In the genomic region with DNA sequence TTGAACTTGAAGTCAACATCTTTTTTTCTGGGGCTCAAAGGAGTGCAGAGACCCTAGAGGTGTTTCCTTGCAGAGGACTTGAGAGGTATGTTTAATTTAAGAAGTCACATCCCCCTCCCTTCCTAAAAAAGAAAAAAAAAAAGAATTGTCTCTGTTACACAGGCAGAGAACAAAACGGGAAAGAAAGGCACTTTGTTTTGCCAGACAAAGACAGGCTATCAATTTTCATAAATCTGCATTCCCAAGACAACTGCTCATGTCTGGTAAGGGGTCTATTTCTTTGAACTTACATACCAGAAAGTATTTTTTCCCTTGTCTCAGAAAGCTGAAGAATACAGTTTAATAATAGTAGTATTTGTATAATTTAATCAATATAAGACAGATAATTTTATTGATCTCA, we compare ENCODE assay signal across 17 cellular contexts.
"Had no signal": no experiment of that assay in that cellular context is flagged by ENCODE, and none has a peak within 500 bp of the region (broad histone marks: within the 10 kb centered on the region; RNA-seq: fewer than 3 reads in every experiment).

No MANE protein-coding gene starts in this region.

- H3K4me2 ChIP-seq: hepatocyte had no signal

- H3K9me3 ChIP-seq: left lung, sigmoid colon, stomach, testis, upper lobe of left lung had no signal

- H3K36me3 ChIP-seq: left lung, sigmoid colon, stomach, upper lobe of left lung had no signal

- H3K9me3 Mint-ChIP-seq: activated B cell treated with CpG ODN at 0.5 μM for 24 hours had no signal

- H3K4me3 Mint-ChIP-seq: activated B cell treated with CpG ODN at 0.5 μM for 24 hours; activated CD8-positive, alpha-beta T cell treated with anti-CD3 and anti-CD28 coated beads for 36 hours; T-helper 17 cell had no signal

- H3K4me3 ChIP-seq: hepatocyte, left lung, sigmoid colon, stomach, testis, upper lobe of left lung had no signal

- DNase-seq: activated B cell treated with CpG ODN at 0.5 μM for 24 hours; activated CD4-positive, alpha-beta T cell treated with anti-CD3 and anti-CD28 coated beads for 48 hours; activated CD8-positive, alpha-beta T cell treated with anti-CD3 and anti-CD28 coated beads for 36 hours; activated effector memory CD4-positive, alpha-beta T cell treated with anti-CD3 and anti-CD28 coated beads, Interleukin-2, amount 50 U/mL, for 16 hours; activated T-cell treated with anti-CD3 and anti-CD28 coated beads, Interleukin-2, amount 50 U/mL, for 48 hours; erythroblast; kidney; left lung; sigmoid colon; stimulated activated CD4-positive, alpha-beta T cell treated with anti-CD3 and anti-CD28 coated beads, Interleukin-12 subunit alpha, Interleukin-12 subunit beta, amount 100 ng/mL, for 4 hours; stimulated activated CD4-positive, alpha-beta T cell treated with anti-CD3 and anti-CD28 coated beads, Interleukin-2, amount 100 ng/mL, for 24 hours; stomach; T-helper 17 cell; testis; upper lobe of left lung had no signal

- H3K79me2 ChIP-seq: hepatocyte had no signal

- H3K36me3 Mint-ChIP-seq: activated naive CD4-positive, alpha-beta T cell treated with anti-CD3 and anti-CD28 coated beads, Interleukin-2, amount 50 U/mL, for 72 hours had no signal

- H3K27ac ChIP-seq: hepatocyte, left lung, sigmoid colon, stomach, testis, upper lobe of left lung had no signal

- H3K27me3 ChIP-seq: hepatocyte, left lung, sigmoid colon, stomach, testis, upper lobe of left lung had no signal

- H3K4me1 ChIP-seq: left lung, stomach, testis, upper lobe of left lung had no signal

- H3K4me1 Mint-ChIP-seq: activated B cell treated with CpG ODN at 0.5 μM for 24 hours, T-helper 17 cell had no signal

- H3K27ac Mint-ChIP-seq: activated B cell treated with CpG ODN at 0.5 μM for 24 hours; activated CD8-positive, alpha-beta T cell treated with anti-CD3 and anti-CD28 coated beads for 36 hours; activated naive CD4-positive, alpha-beta T cell treated with anti-CD3 and anti-CD28 coated beads, Interleukin-2, amount 50 U/mL, for 72 hours; T-helper 17 cell had no signal

- H3K27me3 Mint-ChIP-seq: activated B cell treated with CpG ODN at 0.5 μM for 24 hours; activated CD8-positive, alpha-beta T cell treated with anti-CD3 and anti-CD28 coated beads for 36 hours; T-helper 17 cell had no signal

- H2AFZ ChIP-seq: hepatocyte had no signal
